Comparison of ENCODE assay signal across 9 cellular contexts in genomic region chr20:46043556-46043955, GRCh38. TPM values are rescaled to one million over a fixed set of nuclear protein-coding genes. Genes with fewer than 3 reads are reported as not detected.
"Had no signal": no experiment of that assay in that cellular context is flagged by ENCODE, and none has a peak within 500 bp of the region (broad histone marks: within the 10 kb centered on the region; RNA-seq: fewer than 3 reads in every experiment).

No MANE protein-coding gene starts in this region.

- H3K36me3 ChIP-seq: HAP-1 had no signal

- H3K27ac Mint-ChIP-seq: HFFc6, IgD-negative memory B cell had no signal

- DNase-seq: GM23248, GOT3, H7, HFFc6, KBM-7 had no signal

- H3K27ac ChIP-seq: GM23248, HL-60 had no signal

- H3K9me3 ChIP-seq: HAP-1 had no signal

- H3K4me3 Mint-ChIP-seq: HFFc6, IgD-negative memory B cell had no signal

- H3K36me3 Mint-ChIP-seq: IgD-negative memory B cell had no signal

- H2AFZ ChIP-seq: GM23248 had no signal

- H3K4me1 ChIP-seq: HAP-1 had no signal

- H3K4me3 ChIP-seq: GM23248, HAP-1 had no signal

- H3K9me3 Mint-ChIP-seq: HFFc6 had no signal

RNA-seq across cellular contexts. Expression of gene SLC12A5, which starts 14.5 kb away (rescaled TPM):
- total RNA-seq: GM23248 had no signal

RNA-seq across cellular contexts. Expression of gene MMP9, which starts 34.8 kb away (rescaled TPM):
- total RNA-seq: GM23248, H4, HFFc6 had no signal
